In genomic region chr2:141526760-141527159, GRCh38 we compare ENCODE assay signal across 8 cellular contexts.
"Had no signal": no experiment of that assay in that cellular context is flagged by ENCODE, and none has a peak within 500 bp of the region (broad histone marks: within the 10 kb centered on the region; RNA-seq: fewer than 3 reads in every experiment).

No MANE protein-coding gene starts in this region.

- H3K27ac ChIP-seq: GM23248, KMS-11 had no signal

- H3K9ac ChIP-seq: GM23248, KMS-11 had no signal

- H3K4me2 ChIP-seq: KMS-11 had no signal

- H3K4me3 ChIP-seq: GM23248 had no signal

- DNase-seq: GM23248, H9, HCEC 1CT, KBM-7 had no signal

- FAIRE-seq: H1, H54, HTR-8/SVneo had no signal

- H2AFZ ChIP-seq: GM23248 had no signal
